1 cellular context compared by ENCODE assay signal in the genomic region with DNA sequence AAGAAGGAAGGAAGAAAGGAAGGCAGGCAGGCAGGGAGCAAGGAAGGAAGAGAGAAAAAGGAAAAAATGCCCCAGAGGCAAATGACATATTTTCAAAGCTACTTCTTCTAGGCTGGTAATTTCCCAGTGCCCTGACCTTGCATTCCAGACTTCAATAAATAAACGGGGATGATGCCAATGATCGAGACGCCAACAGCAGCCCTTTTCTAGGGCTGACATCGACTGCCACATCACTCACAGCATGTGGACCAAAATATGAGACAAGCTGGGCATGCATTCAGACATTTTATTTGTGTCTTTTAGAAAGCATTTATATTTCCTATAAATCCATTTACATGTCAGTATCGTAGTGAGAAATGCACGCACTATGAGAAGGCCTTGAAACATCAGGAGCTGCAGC.
TF ChIP-seq lines count a peak whose summit lies in the region.

No MANE protein-coding gene starts in this region.

TF ChIP-seq in SK-N-SH treated with all-trans-retinoic acid at 6 μM for 48 hours, 23 proteins besides CTCF, POLR2A, EP300 and RAD21 (continued from another document):
- TF ChIP-seq ZNF565 (CRISPR knock-in tag; conservative IDR thresholded peaks at IDR 0.05; ENCODE audit: low read depth), result no peak
